In genomic region chr16:49900875-49901274, GRCh38 we compare ENCODE assay signal across 27 cellular contexts. TPM values are rescaled to one million over a fixed set of nuclear protein-coding genes. Genes with fewer than 3 reads are reported as not detected.
"Had no signal": no experiment of that assay in that cellular context is flagged by ENCODE, and none has a peak within 500 bp of the region (broad histone marks: within the 10 kb centered on the region; RNA-seq: fewer than 3 reads in every experiment).

No MANE protein-coding gene starts in this region.

- DNase-seq: cortex of kidney; effector CD8-positive, alpha-beta T cell; effector memory CD8-positive, alpha-beta T cell; endodermal cell; erythroblast; esophagus squamous epithelium; foreskin fibroblast; foreskin melanocyte; gastrocnemius medialis; glutamatergic neuron; head of caudate nucleus; heart right ventricle; hippocampal formation; immature natural killer cell; islet precursor cell; kidney; kidney glomerular epithelial cell; left lung; left ventricle myocardium superior; lower lobe of right lung; mesenchymal stem cell; naive thymus-derived CD4-positive, alpha-beta T cell had no signal

- H3K36me3 Mint-ChIP-seq: immature natural killer cell; mesothelial cell of epicardium; naive thymus-derived CD4-positive, alpha-beta T cell had no signal

- H3K4me3 ChIP-seq: esophagus squamous epithelium, gastrocnemius medialis, heart right ventricle, left lung, lower lobe of right lung, mucosa of descending colon had no signal

- H3K4me3 Mint-ChIP-seq: dendritic cell treated with granulocyte-macrophage colony-stimulating factor and Interleukin-4, amounts not matched to agents 40 ng/mL and 50 ng/mL, for 4 days; effector memory CD8-positive, alpha-beta T cell; endodermal cell; immature natural killer cell; mesothelial cell of epicardium; naive thymus-derived CD4-positive, alpha-beta T cell had no signal

- H3K9me3 Mint-ChIP-seq: dendritic cell treated with granulocyte-macrophage colony-stimulating factor and Interleukin-4, amounts not matched to agents 40 ng/mL and 50 ng/mL, for 4 days; effector memory CD8-positive, alpha-beta T cell; endodermal cell; immature natural killer cell; mesothelial cell of epicardium; naive thymus-derived CD4-positive, alpha-beta T cell had no signal

- H3K27ac Mint-ChIP-seq: dendritic cell treated with granulocyte-macrophage colony-stimulating factor and Interleukin-4, amounts not matched to agents 40 ng/mL and 50 ng/mL, for 4 days; effector memory CD8-positive, alpha-beta T cell; endodermal cell; immature natural killer cell; mesothelial cell of epicardium; naive thymus-derived CD4-positive, alpha-beta T cell had no signal

- H3K9me3 ChIP-seq: esophagus squamous epithelium, gastrocnemius medialis, heart right ventricle, left lung, lower lobe of right lung, mucosa of descending colon had no signal

- H3K27ac ChIP-seq: epithelial cell of prostate, esophagus squamous epithelium, gastrocnemius medialis, heart right ventricle, left lung, lower lobe of right lung had no signal

- H3K27me3 ChIP-seq: gastrocnemius medialis, left lung had no signal

- H3K4me1 Mint-ChIP-seq: endodermal cell; immature natural killer cell; mesothelial cell of epicardium; naive thymus-derived CD4-positive, alpha-beta T cell had no signal

- ATAC-seq: effector memory CD8-positive, alpha-beta T cell; esophagus mucosa; gastrocnemius medialis; heart right ventricle; left lung; left ventricle myocardium superior; lower lobe of right lung; naive thymus-derived CD4-positive, alpha-beta T cell had no signal

- H3K36me3 ChIP-seq: esophagus squamous epithelium, gastrocnemius medialis, heart right ventricle, left lung, lower lobe of right lung had no signal

- H3K4me1 ChIP-seq: esophagus squamous epithelium, gastrocnemius medialis, heart right ventricle, left lung, lower lobe of right lung had no signal

RNA-seq across cellular contexts. Expression of gene ZNF423, which starts 45.0 kb away (rescaled TPM):
- total RNA-seq: naive thymus-derived CD4-positive, alpha-beta T cell had no signal
